Comparison of ENCODE assay signal across 22 cellular contexts in genomic region chr10:97101166-97101940, GRCh38.
A peak's percentile ranks its signal among the peaks of the same experiment; 100 is the strongest.
DNase-seq lines count a peak whose midpoint lies in the region; ATAC-seq and TF ChIP-seq lines count a peak whose summit lies in the region.
"Had no signal": no experiment of that assay in that cellular context is flagged by ENCODE, and none has a peak within 500 bp of the region (broad histone marks: within the 10 kb centered on the region; RNA-seq: fewer than 3 reads in every experiment).

No MANE protein-coding gene starts in this region.

- H3K9me3 Mint-ChIP-seq in chondrocyte (ENCODE audit: low read depth), result no peaks in the 10 kb centered on the region
- no peaks in the 10 kb centered on the region for H3K9me3 Mint-ChIP-seq in stimulated activated effector memory CD8-positive, alpha-beta T cell treated with anti-CD3 and anti-CD28 coated beads, Interleukin-12 subunit alpha, Interleukin-12 subunit beta, amount 100 ng/mL, for 72 hours
- H3K9me3 Mint-ChIP-seq: natural killer cell had no signal

- H3K4me3 ChIP-seq in Loucy (ENCODE audit: low read length, poor library complexity, severe bottlenecking), result no peak overlapping the region
- H3K4me3 ChIP-seq: dorsolateral prefrontal cortex, gastrocnemius medialis, prostate gland, smooth muscle cell, stomach, upper lobe of left lung had no signal

- H3K4me2 ChIP-seq in Loucy (ENCODE audit: low read depth, low read length, poor library complexity, severe bottlenecking), result no peak overlapping the region
- H3K4me2 ChIP-seq: smooth muscle cell had no signal

- H3K4me1 ChIP-seq in Loucy (ENCODE audit: insufficient read depth, low read length, poor library complexity, severe bottlenecking), result no peaks in the 10 kb centered on the region
- H3K4me1 ChIP-seq: prostate gland had no signal

- H3K36me3 Mint-ChIP-seq in chondrocyte (ENCODE audit: low read depth), result no peaks in the 10 kb centered on the region
- H3K36me3 Mint-ChIP-seq in stimulated activated effector memory CD8-positive, alpha-beta T cell treated with anti-CD3 and anti-CD28 coated beads, Interleukin-12 subunit alpha, Interleukin-12 subunit beta, amount 100 ng/mL, for 72 hours, result peaks cover 2% of the 10 kb centered on the region
- H3K36me3 Mint-ChIP-seq: natural killer cell had no signal

- DNase-seq in NCI-H2107 treated with DMSO at 0.1 percent for 48 hours (lab: John Stamatoyannopoulos, UW; ENCODE audit: unreplicated experiment) (peak; percentile 27), NCI-H2107 (lab: John Stamatoyannopoulos, UW) (no peak), chondrocyte (ENCODE audit: low spot score) (no peak), AG08395 (ENCODE audit: low spot score) (no peak), omental fat pad (ENCODE audit: low spot score) (no peak), sciatic nerve (ENCODE audit: low spot score) (no peak)
- DNase-seq in stimulated activated effector memory CD8-positive, alpha-beta T cell treated with anti-CD3 and anti-CD28 coated beads, Interleukin-12 subunit alpha, Interleukin-12 subunit beta, amount 100 ng/mL, for 72 hours (ENCODE audit: low spot score in 2 of 2), result no peak
- DNase-seq: activated CD4-positive, alpha-beta T cell treated with anti-CD3 and anti-CD28 coated beads for 48 hours; activated effector memory CD4-positive, alpha-beta T cell treated with Interleukin-2 at 50 U/mL for 16 hours; C1 segment of cervical spinal cord; dorsolateral prefrontal cortex; erythroblast; gastrocnemius medialis; GF-D8; natural killer cell; NCI-H446 treated with DMSO at 0.1 percent for 48 hours; stimulated activated CD4-positive, alpha-beta T cell treated with anti-CD3 and anti-CD28 coated beads, Interleukin-4, amount 100 ng/mL, for 1 hour; stomach; upper lobe of left lung had no signal

- no peaks in the 10 kb centered on the region for H3K79me2 ChIP-seq in Loucy (ENCODE audit: insufficient read depth, low read length)

- H3K4me3 Mint-ChIP-seq in chondrocyte (ENCODE audit: unreplicated experiment), result no peak overlapping the region
- H3K4me3 Mint-ChIP-seq in stimulated activated effector memory CD8-positive, alpha-beta T cell treated with anti-CD3 and anti-CD28 coated beads, Interleukin-12 subunit alpha, Interleukin-12 subunit beta, amount 100 ng/mL, for 72 hours, result no peak overlapping the region
- H3K4me3 Mint-ChIP-seq: natural killer cell had no signal

- H3K4me1 Mint-ChIP-seq in chondrocyte (ENCODE audit: low read depth), result peaks cover 2% of the 10 kb centered on the region
- peaks cover 34% of the 10 kb centered on the region for H3K4me1 Mint-ChIP-seq in stimulated activated effector memory CD8-positive, alpha-beta T cell treated with anti-CD3 and anti-CD28 coated beads, Interleukin-12 subunit alpha, Interleukin-12 subunit beta, amount 100 ng/mL, for 72 hours

- H3K9ac ChIP-seq in Loucy (ENCODE audit: low read depth, low read length, poor library complexity, severe bottlenecking), result no peak overlapping the region

- ATAC-seq in stimulated activated effector memory CD8-positive, alpha-beta T cell treated with anti-CD3 and anti-CD28 coated beads, Interleukin-12 subunit alpha, Interleukin-12 subunit beta, amount 100 ng/mL, for 72 hours, result peak; percentile 43
- no peak for ATAC-seq in omental fat pad (ENCODE audit: low FRiP score)
- ATAC-seq in sciatic nerve, result no peak
- ATAC-seq: gastrocnemius medialis, natural killer cell had no signal

- no peaks in the 10 kb centered on the region for H3K9me3 ChIP-seq in Loucy (ENCODE audit: insufficient read depth, low read depth, low read length)
- H3K9me3 ChIP-seq: gastrocnemius medialis, prostate gland, stomach, upper lobe of left lung had no signal

- TF ChIP-seq CTCF in Loucy (conservative IDR thresholded peaks at IDR 0.05; ENCODE audit: low read length) (peak; percentile 20; the same call in 1 of the 2 replicates), chondrocyte (IDR thresholded peaks at IDR 0.05) (peak; percentile 13), omental fat pad (IDR thresholded peaks at IDR 0.05) (no peak)

- H3K9me2 ChIP-seq in Loucy (replicated peaks; ENCODE audit: low read depth, low read length), result no peaks in the 10 kb centered on the region

- H3K27me3 Mint-ChIP-seq in chondrocyte (ENCODE audit: low read depth), result peaks cover 50% of the 10 kb centered on the region

- no peaks in the 10 kb centered on the region for H4K20me1 ChIP-seq in Loucy (ENCODE audit: insufficient read depth, low read length, poor library complexity, severe bottlenecking)

- no peak overlapping the region for H3K27ac Mint-ChIP-seq in chondrocyte (ENCODE audit: unreplicated experiment)
- H3K27ac Mint-ChIP-seq in stimulated activated effector memory CD8-positive, alpha-beta T cell treated with anti-CD3 and anti-CD28 coated beads, Interleukin-12 subunit alpha, Interleukin-12 subunit beta, amount 100 ng/mL, for 72 hours, result no peak overlapping the region
- H3K27ac Mint-ChIP-seq: natural killer cell had no signal

- H2AFZ ChIP-seq in Loucy (ENCODE audit: low read length), result no peak overlapping the region

- no peaks in the 10 kb centered on the region for H3F3A ChIP-seq in Loucy (ENCODE audit: low read depth)

- H3K27me3 ChIP-seq in Loucy (ENCODE audit: insufficient read depth, low read length, poor library complexity, severe bottlenecking), result no peaks in the 10 kb centered on the region
- H3K27me3 ChIP-seq: dorsolateral prefrontal cortex, gastrocnemius medialis, upper lobe of left lung had no signal

- intact Hi-C loops in sciatic nerve (cut with DNase I), result no loop called here

- H3K36me3 ChIP-seq in Loucy (ENCODE audit: insufficient read depth, low read length), result no peaks in the 10 kb centered on the region
- H3K36me3 ChIP-seq: gastrocnemius medialis, prostate gland, stomach, upper lobe of left lung had no signal

Comparison
In these comparisons a context has a peak if more than half of its experiments do, and no peak if none do; other contexts are left out.
1. CTCF ChIP-seq: peak in Loucy (single experiment) and chondrocyte (single experiment); none in omental fat pad (0 of 3).